ENCODE assay signal across 12 cellular contexts in the genomic region with DNA sequence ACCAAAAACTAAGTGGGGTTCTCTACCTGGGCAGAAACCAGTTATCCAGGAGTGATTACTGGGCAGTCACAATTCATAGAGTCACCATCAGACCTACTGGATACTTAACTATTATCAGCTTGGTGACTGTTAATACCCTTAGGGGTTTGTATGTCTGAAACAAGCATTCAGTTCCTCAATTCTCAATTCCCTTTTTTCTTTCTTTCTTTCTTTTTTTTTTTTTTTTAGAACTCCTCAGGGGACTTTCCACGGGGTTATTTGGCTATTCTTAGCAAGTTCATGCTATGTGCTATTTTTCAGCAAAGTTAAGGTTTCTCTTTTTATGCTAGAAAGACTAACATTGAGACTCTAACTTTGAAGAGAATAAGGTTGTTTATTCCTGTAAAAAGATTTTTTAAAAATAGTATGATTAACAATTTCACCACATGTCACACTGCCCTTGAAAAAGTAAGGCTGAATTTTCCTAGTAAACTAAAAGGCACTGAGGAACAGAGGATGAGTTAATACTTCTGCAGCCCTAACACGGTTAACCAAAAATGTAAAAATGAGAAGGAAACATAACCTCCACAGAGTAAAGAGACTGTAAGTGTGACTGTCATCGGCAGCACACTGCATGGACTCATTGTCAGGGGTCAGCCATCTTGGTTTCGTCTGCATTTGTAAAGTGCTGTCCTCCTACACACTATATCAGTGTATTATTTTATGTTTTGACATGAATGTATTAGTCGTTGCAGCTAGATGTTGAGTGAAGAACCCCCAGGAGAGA.
A peak's percentile ranks its signal among the peaks of the same experiment; 100 is the strongest.
DNase-seq lines count a peak whose midpoint lies in the region; ATAC-seq and TF ChIP-seq lines count a peak whose summit lies in the region.
"Had no signal": no experiment of that assay in that cellular context is flagged by ENCODE, and none has a peak within 500 bp of the region (broad histone marks: within the 10 kb centered on the region; RNA-seq: fewer than 3 reads in every experiment).

No MANE protein-coding gene starts in this region.

- no peaks in the 10 kb centered on the region for H3K36me3 Mint-ChIP-seq in T-helper 17 cell (ENCODE audit: low read depth)
- no peaks in the 10 kb centered on the region for H3K36me3 Mint-ChIP-seq in endothelial cell (ENCODE audit: low read depth, unreplicated experiment)

- DNase-seq in T-helper 17 cell (no peak), NCI-H446 treated with DMSO at 0.1 percent for 48 hours (lab: John Stamatoyannopoulos, UW) (no peak), A172 (ENCODE audit: low spot score) (no peak), endothelial cell (ENCODE audit: low spot score) (no peak)
- DNase-seq in activated CD4-positive, alpha-beta T cell treated with anti-CD3 and anti-CD28 coated beads, Interleukin-2, amount 50 U/mL, for 1 hour: no peak
- DNase-seq: activated effector memory CD4-positive, alpha-beta T cell treated with anti-CD3 and anti-CD28 coated beads, Interleukin-2, amount 50 U/mL, for 16 hours; COR-L47; NCI-H2081 treated with DMSO at 0.1 percent for 48 hours; T1000 had no signal

- TF ChIP-seq CTCF in endothelial cell (IDR thresholded peaks at IDR 0.05; ENCODE audit: unreplicated experiment): no peak

- H3K9me3 Mint-ChIP-seq in endothelial cell (ENCODE audit: unreplicated experiment): no peaks in the 10 kb centered on the region

- H3K4me3 Mint-ChIP-seq in T-helper 17 cell (no peak overlapping the region), endothelial cell (ENCODE audit: unreplicated experiment) (no peak overlapping the region)

- H3K27ac Mint-ChIP-seq in T-helper 17 cell (no peak overlapping the region), endothelial cell (ENCODE audit: unreplicated experiment) (no peak overlapping the region)

- H3K4me1 Mint-ChIP-seq in T-helper 17 cell: no peaks in the 10 kb centered on the region
- no peaks in the 10 kb centered on the region for H3K4me1 Mint-ChIP-seq in endothelial cell (ENCODE audit: unreplicated experiment)

- ATAC-seq in GM18502 (IDR thresholded peaks at IDR 0.05; ENCODE audit: poor library complexity, unreplicated experiment): peak; percentile 77
- peak; percentile 76 for ATAC-seq in GM21423 (IDR thresholded peaks at IDR 0.05; ENCODE audit: unreplicated experiment)
- peak; percentile 71 for ATAC-seq in HG03135 (IDR thresholded peaks at IDR 0.05; ENCODE audit: unreplicated experiment)
- ATAC-seq in T-helper 17 cell: peak; percentile 42

- H3K27me3 Mint-ChIP-seq in T-helper 17 cell: peaks cover 9% of the 10 kb centered on the region
- H3K27me3 Mint-ChIP-seq in endothelial cell (ENCODE audit: unreplicated experiment): peaks cover 2% of the 10 kb centered on the region

- H3K9me3 ChIP-seq in T-helper 17 cell (ENCODE audit: control insufficient read depth, low read length, poor library complexity, severe bottlenecking): no peaks in the 10 kb centered on the region
